26 cellular contexts compared by ENCODE assay signal in the genomic region with DNA sequence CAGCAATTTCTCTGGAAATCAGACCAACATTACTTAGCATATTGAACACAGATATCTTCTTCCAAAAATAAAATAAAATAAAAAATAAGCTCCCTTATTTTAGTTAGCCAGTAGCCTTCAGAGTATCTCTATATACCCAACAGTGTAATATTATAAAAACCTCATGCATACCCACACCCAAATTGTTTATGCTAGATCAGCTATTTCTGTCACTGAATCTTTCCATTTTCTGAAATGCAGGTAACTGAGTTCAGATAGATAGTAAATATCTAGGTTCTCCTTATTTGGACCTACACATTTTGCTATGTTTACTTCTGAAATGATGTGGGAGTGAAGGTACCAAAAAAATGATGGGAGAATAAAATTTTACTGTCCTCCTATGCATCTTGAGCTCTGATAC.
"Had no signal": no experiment of that assay in that cellular context is flagged by ENCODE, and none has a peak within 500 bp of the region (broad histone marks: within the 10 kb centered on the region; RNA-seq: fewer than 3 reads in every experiment).

No MANE protein-coding gene starts in this region.

- H3K27ac ChIP-seq: colonic mucosa, epithelial cell of prostate, esophagus squamous epithelium, gastrocnemius medialis, heart right ventricle, left lung, lower lobe of right lung had no signal

- FAIRE-seq: endometrium, islet of Langerhans, keratinocyte had no signal

- H3K4me1 ChIP-seq: colonic mucosa, esophagus squamous epithelium, gastrocnemius medialis, heart right ventricle, left lung, lower lobe of right lung had no signal

- H3K27me3 ChIP-seq: colonic mucosa, esophagus squamous epithelium, gastrocnemius medialis, heart right ventricle, left lung had no signal

- H3K36me3 ChIP-seq: colonic mucosa had no signal

- H3K4me3 ChIP-seq: colonic mucosa, esophagus squamous epithelium, gastrocnemius medialis, heart right ventricle, left lung, lower lobe of right lung, mucosa of descending colon had no signal

- ATAC-seq: effector memory CD8-positive, alpha-beta T cell; esophagus mucosa; gastrocnemius medialis; heart right ventricle; left cardiac atrium; left lung; left ventricle myocardium superior; lower lobe of right lung; mucosa of descending colon had no signal

- H3K9me3 ChIP-seq: colonic mucosa, esophagus squamous epithelium, gastrocnemius medialis, heart right ventricle, left lung, lower lobe of right lung, mucosa of descending colon had no signal

- DNase-seq: colonic mucosa; cortex of kidney; effector CD8-positive, alpha-beta T cell; effector memory CD8-positive, alpha-beta T cell; endodermal cell; erythroblast; esophagus squamous epithelium; foreskin fibroblast; foreskin melanocyte; gastrocnemius medialis; glutamatergic neuron; head of caudate nucleus; heart right ventricle; hippocampal formation; left cardiac atrium; left lung; left ventricle myocardium superior; lower lobe of right lung; mesenchymal stem cell; mucosa of descending colon; naive B cell had no signal
